11 cellular contexts compared by ENCODE assay signal in the genomic region with DNA sequence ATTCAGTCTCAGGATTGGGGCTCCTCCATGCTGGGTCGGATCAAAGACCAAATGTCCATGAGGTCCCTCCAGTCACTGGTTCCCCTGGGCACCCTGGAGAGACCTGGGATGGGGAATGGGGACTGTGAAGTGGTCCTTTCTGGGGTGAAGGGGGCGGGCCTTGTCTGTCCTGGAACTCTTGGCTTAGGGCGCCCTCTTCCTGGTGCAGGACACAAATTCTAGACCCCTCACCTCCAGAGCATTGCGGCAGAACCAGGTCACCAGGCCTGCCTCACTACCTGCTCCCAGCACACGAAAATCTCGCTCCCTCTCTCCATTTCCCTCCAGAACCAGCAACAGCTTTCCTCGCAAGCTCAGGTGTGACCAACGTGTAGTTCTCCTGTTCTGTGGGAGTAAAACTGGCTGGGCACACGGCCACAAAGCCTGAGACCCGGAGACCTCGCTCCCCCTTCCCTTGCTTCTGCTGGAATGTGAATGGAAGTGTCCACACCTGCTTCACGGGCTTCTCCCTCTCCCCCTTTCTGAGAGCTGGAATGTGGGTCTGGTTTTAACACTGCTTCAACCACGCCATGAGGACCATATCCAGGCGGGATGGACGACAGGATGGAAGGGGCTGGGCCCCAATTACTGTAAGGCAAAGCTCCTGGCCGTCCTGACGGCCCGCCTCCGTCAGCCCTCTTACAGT.
DNase-seq lines count a peak whose midpoint lies in the region; ATAC-seq and TF ChIP-seq lines count a peak whose summit lies in the region.
"Had no signal": no experiment of that assay in that cellular context is flagged by ENCODE, and none has a peak within 500 bp of the region (broad histone marks: within the 10 kb centered on the region; RNA-seq: fewer than 3 reads in every experiment).

No MANE protein-coding gene starts in this region.

- ATAC-seq in WTC11 (peak; percentile 74), memory B cell (ENCODE audit: low read depth) (peak; percentile 35), GM18867 (IDR thresholded peaks at IDR 0.05; ENCODE audit: unreplicated experiment) (no peak), left cardiac atrium (no peak)

- CTCF ChIA-PET in WTC11 (lab: Charles Lee): interaction anchor here (0.6 to 1.5 kb wide), 14 partner anchors 9 to 352 kb away, joined by 3 to 11 read pairs (median 3); a partner anchor contains a TSS

- POLR2A ChIA-PET in WTC11 (lab: Charles Lee): no interaction called here

- H3K36me3 Mint-ChIP-seq in WTC11: peaks cover 13% of the 10 kb centered on the region
- peaks cover 2% of the 10 kb centered on the region for H3K36me3 Mint-ChIP-seq in memory B cell

- no peak overlapping the region for H3K27ac ChIP-seq in BLaER1

- peak overlapping the region; percentile 38 for H3K27ac Mint-ChIP-seq in WTC11
- H3K27ac Mint-ChIP-seq in memory B cell: no peak overlapping the region
- H3K27ac Mint-ChIP-seq: T-helper 1 cell treated with Interleukin-12 subunit alpha and Interleukin-12 subunit beta and Interleukin-4 antibody, amounts not matched to agents 30 μg/mL and 1 μg/mL, for 36 hours had no signal

- H3K9me3 Mint-ChIP-seq in WTC11: peaks cover 12% of the 10 kb centered on the region
- no peaks in the 10 kb centered on the region for H3K9me3 Mint-ChIP-seq in memory B cell

- no peak overlapping the region for H3K9ac ChIP-seq in BLaER1

- TF ChIP-seq CTCF in WTC11 (IDR thresholded peaks at IDR 0.05): no peak

- H3K4me3 Mint-ChIP-seq in WTC11 (no peak overlapping the region), memory B cell (no peak overlapping the region)
- H3K4me3 Mint-ChIP-seq: T-helper 1 cell treated with Interleukin-12 subunit alpha and Interleukin-12 subunit beta and Interleukin-4 antibody, amounts not matched to agents 30 μg/mL and 1 μg/mL, for 36 hours had no signal

- DNase-seq in HCEC 1CT (peak; percentile 39), WTC11 (ENCODE audit: low spot score) (peak; percentile 71), memory B cell (ENCODE audit: low spot score in 2 of 2) (no peak), globus pallidus (ENCODE audit: low spot score) (no peak), KG1 (lab: John Stamatoyannopoulos, UW) (no peak), left cardiac atrium (no peak)
- DNase-seq: NCI-H1930; stimulated activated CD8-positive, alpha-beta memory T cell treated with anti-CD3 and anti-CD28 coated beads, Interleukin-4, amount 100 ng/mL, for 48 hours had no signal

- H3K4me3 ChIP-seq in BLaER1: no peak overlapping the region

- peak overlapping the region; percentile 52; the same call in 1 of the 2 replicates for H3K4me2 ChIP-seq in BLaER1

- H3K27me3 Mint-ChIP-seq in WTC11 (ENCODE audit: low read depth) (no peaks in the 10 kb centered on the region; the same call in none of the 2 replicates), memory B cell (peaks cover 27% of the 10 kb centered on the region)

- H3K4me1 Mint-ChIP-seq in WTC11 (peaks cover 31% of the 10 kb centered on the region), memory B cell (peaks cover 3% of the 10 kb centered on the region)

- intact Hi-C loops in left cardiac atrium (cut with DNase I): no loop called here

- no peaks in the 10 kb centered on the region for H4K20me1 ChIP-seq in BLaER1

- no peaks in the 10 kb centered on the region for H3K27me3 ChIP-seq in BLaER1

- H3K9me3 ChIP-seq in BLaER1: peaks cover 5% of the 10 kb centered on the region

- peaks cover 83% of the 10 kb centered on the region for H3K4me1 ChIP-seq in BLaER1

- no peaks in the 10 kb centered on the region for H3K36me3 ChIP-seq in BLaER1

TF ChIP-seq in WTC11, 78 proteins besides CTCF, POLR2A, EP300 and RAD21:
- TF ChIP-seq TEAD1 (CRISPR knock-in tag; IDR thresholded peaks at IDR 0.05): no peak
- TF ChIP-seq CREM (CRISPR knock-in tag; IDR thresholded peaks at IDR 0.05): no peak
- no peak for TF ChIP-seq ZNF416 (CRISPR knock-in tag; IDR thresholded peaks at IDR 0.05)
- no peak for TF ChIP-seq ZNF423 (CRISPR knock-in tag; IDR thresholded peaks at IDR 0.05)
- TF ChIP-seq, protein P1, sequence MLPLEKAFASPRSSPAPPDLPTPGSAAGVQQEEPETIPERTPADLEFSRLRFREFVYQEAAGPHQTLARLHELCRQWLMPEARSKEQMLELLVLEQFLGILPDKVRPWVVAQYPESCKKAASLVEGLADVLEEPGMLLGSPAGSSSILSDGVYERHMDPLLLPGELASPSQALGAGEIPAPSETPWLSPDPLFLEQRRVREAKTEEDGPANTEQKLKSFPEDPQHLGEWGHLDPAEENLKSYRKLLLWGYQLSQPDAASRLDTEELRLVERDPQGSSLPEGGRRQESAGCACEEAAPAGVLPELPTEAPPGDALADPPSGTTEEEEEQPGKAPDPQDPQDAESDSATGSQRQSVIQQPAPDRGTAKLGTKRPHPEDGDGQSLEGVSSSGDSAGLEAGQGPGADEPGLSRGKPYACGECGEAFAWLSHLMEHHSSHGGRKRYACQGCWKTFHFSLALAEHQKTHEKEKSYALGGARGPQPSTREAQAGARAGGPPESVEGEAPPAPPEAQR (CRISPR knock-in tag; IDR thresholded peaks at IDR 0.05): no peak
- TF ChIP-seq ETV6 (CRISPR knock-in tag; IDR thresholded peaks at IDR 0.05): no peak
- no peak for TF ChIP-seq NFATC4 (CRISPR knock-in tag; IDR thresholded peaks at IDR 0.05)
- TF ChIP-seq, protein P2, sequence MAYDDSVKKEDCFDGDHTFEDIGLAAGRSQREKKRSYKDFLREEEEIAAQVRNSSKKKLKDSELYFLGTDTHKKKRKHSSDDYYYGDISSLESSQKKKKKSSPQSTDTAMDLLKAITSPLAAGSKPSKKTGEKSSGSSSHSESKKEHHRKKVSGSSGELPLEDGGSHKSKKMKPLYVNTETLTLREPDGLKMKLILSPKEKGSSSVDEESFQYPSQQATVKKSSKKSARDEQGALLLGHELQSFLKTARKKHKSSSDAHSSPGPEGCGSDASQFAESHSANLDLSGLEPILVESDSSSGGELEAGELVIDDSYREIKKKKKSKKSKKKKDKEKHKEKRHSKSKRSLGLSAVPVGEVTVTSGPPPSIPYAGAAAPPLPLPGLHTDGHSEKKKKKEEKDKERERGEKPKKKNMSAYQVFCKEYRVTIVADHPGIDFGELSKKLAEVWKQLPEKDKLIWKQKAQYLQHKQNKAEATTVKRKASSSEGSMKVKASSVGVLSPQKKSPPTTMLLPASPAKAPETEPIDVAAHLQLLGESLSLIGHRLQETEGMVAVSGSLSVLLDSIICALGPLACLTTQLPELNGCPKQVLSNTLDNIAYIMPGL (CRISPR knock-in tag; IDR thresholded peaks at IDR 0.05): 0 out of 2 replicates have a peak, but pooled peaks have one; percentile 18
- no peak for TF ChIP-seq FOXJ3 (CRISPR knock-in tag; IDR thresholded peaks at IDR 0.05; ENCODE audit: borderline replicate concordance)
- TF ChIP-seq FOXP1 (CRISPR knock-in tag; IDR thresholded peaks at IDR 0.05; ENCODE audit: borderline replicate concordance): no peak
- peak; percentile 87 for TF ChIP-seq ZNF121 (CRISPR knock-in tag; IDR thresholded peaks at IDR 0.05)
- no peak for TF ChIP-seq ATF1 (CRISPR knock-in tag; IDR thresholded peaks at IDR 0.05)
- no peak for TF ChIP-seq NR2C2 (CRISPR knock-in tag; IDR thresholded peaks at IDR 0.05)
- TF ChIP-seq ZNF232 (CRISPR knock-in tag; IDR thresholded peaks at IDR 0.05): no peak
- TF ChIP-seq, protein P3, sequence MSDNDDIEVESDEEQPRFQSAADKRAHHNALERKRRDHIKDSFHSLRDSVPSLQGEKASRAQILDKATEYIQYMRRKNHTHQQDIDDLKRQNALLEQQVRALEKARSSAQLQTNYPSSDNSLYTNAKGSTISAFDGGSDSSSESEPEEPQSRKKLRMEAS (CRISPR knock-in tag; IDR thresholded peaks at IDR 0.05): peak; percentile 14; the same call in 1 of the 2 replicates
- TF ChIP-seq RORB (CRISPR knock-in tag; IDR thresholded peaks at IDR 0.05): no peak
- TF ChIP-seq SP1 (CRISPR knock-in tag; conservative IDR thresholded peaks at IDR 0.05): 0 out of 2 replicates have a peak, but pooled peaks have one; percentile 48
- no peak for TF ChIP-seq ZNF671 (CRISPR knock-in tag; IDR thresholded peaks at IDR 0.05)
- TF ChIP-seq, protein P4, sequence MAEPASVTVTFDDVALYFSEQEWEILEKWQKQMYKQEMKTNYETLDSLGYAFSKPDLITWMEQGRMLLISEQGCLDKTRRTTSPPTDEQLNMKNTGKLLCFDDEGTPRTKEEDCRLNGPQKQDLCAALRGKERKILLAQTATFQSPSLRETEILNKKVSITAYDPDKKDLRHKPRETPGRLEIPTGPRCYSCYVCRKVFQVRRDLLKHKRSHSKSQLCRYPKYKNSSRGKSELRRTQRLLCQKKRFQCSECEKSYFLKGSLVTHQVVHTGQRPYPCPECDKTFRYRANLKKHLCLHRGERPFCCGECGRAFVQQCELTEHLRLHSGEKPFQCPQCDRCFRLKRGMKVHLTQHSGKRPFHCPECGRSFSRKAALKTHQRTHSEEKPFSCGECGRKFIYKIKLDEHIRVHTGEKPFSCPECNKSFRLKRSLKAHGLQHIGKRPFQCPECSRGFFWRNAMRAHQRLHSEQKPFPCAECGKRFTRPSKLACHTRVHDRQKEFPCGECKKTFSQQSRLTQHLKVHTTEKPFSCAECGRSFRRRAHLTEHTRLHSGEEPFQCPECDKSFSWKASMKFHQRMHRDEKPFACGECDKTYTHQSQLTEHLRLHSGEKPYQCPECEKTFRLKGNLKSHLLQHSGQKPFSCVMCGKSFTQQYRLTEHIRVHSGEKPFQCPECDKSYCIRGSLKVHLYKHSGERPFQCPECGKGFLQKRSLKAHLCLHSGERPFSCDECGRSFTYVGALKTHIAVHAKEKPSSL (CRISPR knock-in tag; conservative IDR thresholded peaks at IDR 0.05): no peak
- TF ChIP-seq, protein P5, sequence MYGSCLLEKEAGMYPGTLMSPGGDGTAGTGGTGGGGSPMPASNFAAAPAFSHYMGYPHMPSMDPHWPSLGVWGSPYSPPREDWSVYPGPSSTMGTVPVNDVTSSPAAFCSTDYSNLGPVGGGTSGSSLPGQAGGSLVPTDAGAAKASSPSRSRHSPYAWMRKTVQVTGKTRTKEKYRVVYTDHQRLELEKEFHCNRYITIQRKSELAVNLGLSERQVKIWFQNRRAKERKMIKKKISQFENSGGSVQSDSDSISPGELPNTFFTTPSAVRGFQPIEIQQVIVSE (CRISPR knock-in tag; IDR thresholded peaks at IDR 0.05; ENCODE audit: borderline replicate concordance): no peak

Comparison
In these comparisons a context has a peak if more than half of its experiments do, and no peak if none do; other contexts are left out.
1. DNase-seq: peak in HCEC 1CT (single experiment) and WTC11 (single experiment); none in memory B cell (0 of 2), globus pallidus (single experiment), KG1 (single experiment) and left cardiac atrium (single experiment).
2. ATAC-seq: peak in WTC11 (single experiment) and memory B cell (single experiment); none in GM18867 (single experiment) and left cardiac atrium (0 of 2).